ENCODE assay signal across 23 cellular contexts in genomic region chr10:115409347-115409746, GRCh38.
"Had no signal": no experiment of that assay in that cellular context is flagged by ENCODE, and none has a peak within 500 bp of the region (broad histone marks: within the 10 kb centered on the region; RNA-seq: fewer than 3 reads in every experiment).

No MANE protein-coding gene starts in this region.

- H3K27ac Mint-ChIP-seq: IgD-negative memory B cell; T-cell; T-helper 1 cell treated with Interleukin-12 subunit alpha and Interleukin-12 subunit beta and Interleukin-4 antibody, amounts not matched to agents 30 μg/mL and 1 μg/mL, for 36 hours had no signal

- H3K27me3 Mint-ChIP-seq: IgD-negative memory B cell, T-cell had no signal

- FAIRE-seq: HTR-8/SVneo had no signal

- H3K4me1 Mint-ChIP-seq: T-cell had no signal

- H3K4me3 Mint-ChIP-seq: IgD-negative memory B cell; T-cell; T-helper 1 cell treated with Interleukin-12 subunit alpha and Interleukin-12 subunit beta and Interleukin-4 antibody, amounts not matched to agents 30 μg/mL and 1 μg/mL, for 36 hours had no signal

- DNase-seq: KBM-7, NCI-H1092 treated with DMSO at 0.1 percent for 48 hours, NCI-H1436, NCI-H187, NCI-H2029, NCI-H2081 treated with DMSO at 0.1 percent for 48 hours, NCI-H2171, NCI-H226, NCI-H446, NCI-H510A, NCI-H524 treated with DMSO at 0.1 percent for 48 hours, NCI-H69, NCI-H774, PC-3, SHP77 treated with DMSO at 0.1 percent for 48 hours, SK-N-SH, SW 1271, T-cell had no signal

- ATAC-seq: Panc1, PC-3, Right ventricle myocardium inferior, T-cell had no signal

- H3K36me3 Mint-ChIP-seq: IgD-negative memory B cell, T-cell had no signal
